ENCODE assay signal across 17 cellular contexts in genomic region chr1:184595609-184596008, GRCh38.
DNase-seq lines count a peak whose midpoint lies in the region; TF ChIP-seq lines count a peak whose summit lies in the region.
"Had no signal": no experiment of that assay in that cellular context is flagged by ENCODE, and none has a peak within 500 bp of the region (broad histone marks: within the 10 kb centered on the region; RNA-seq: fewer than 3 reads in every experiment).

No MANE protein-coding gene starts in this region.

- no peak overlapping the region for H3K4me3 ChIP-seq in astrocyte of the spinal cord (ENCODE audit: low read depth, low read length)
- H3K4me3 ChIP-seq: prostate gland had no signal

- TF ChIP-seq CTCF in astrocyte of the spinal cord (IDR thresholded peaks at IDR 0.05; ENCODE audit: low read depth, low read length) = no peak

- in situ Hi-C loops in astrocyte of the spinal cord (cut with HindIII; ENCODE audit: low sequenced_read_pairs) = no loop called here

- peak; percentile 50 for DNase-seq in AG08396 (ENCODE audit: low spot score)
- peak; percentile 64 for DNase-seq in HT1080 (ENCODE audit: low read depth)
- peak; percentile 29 for DNase-seq in astrocyte of the spinal cord (ENCODE audit: low read depth, low spot score)
- DNase-seq in islet precursor cell = peak; percentile 84
- no peak for DNase-seq in KG1 (lab: John Stamatoyannopoulos, UW)
- DNase-seq in activated CD8-positive, alpha-beta memory T cell treated with anti-CD3 and anti-CD28 coated beads, Interleukin-2, amount 50 U/mL, for 4 hours = no peak
- DNase-seq in NOMO-1 (lab: John Stamatoyannopoulos, UW; ENCODE audit: unreplicated experiment in 2 of 2) = no peak
- DNase-seq in retina = no peak
- DNase-seq: activated CD4-positive, CD25-positive, alpha-beta regulatory T cell treated with anti-CD3 and anti-CD28 coated beads, Interleukin-2, amount 50 U/mL, for 72 hours; C1 segment of cervical spinal cord; DND-41; endodermal cell; H9; NCI-H187 treated with DMSO at 0.1 percent for 48 hours; NCI-H774; stimulated activated naive B cell treated with anti-CD40 and anti-IgM and Interleukin-4, amounts not matched to agents 10 μg/mL and 1 μg/mL and 100 μg/mL, for 72 hours had no signal

Comparison
In these comparisons a context has a peak if more than half of its experiments do, and no peak if none do; other contexts are left out.
1. DNase-seq: peak in AG08396 (single experiment), HT1080 (single experiment), astrocyte of the spinal cord (single experiment) and islet precursor cell (single experiment); none in KG1 (single experiment), activated CD8-positive, alpha-beta memory T cell treated with anti-CD3 and anti-CD28 coated beads, Interleukin-2, amount 50 U/mL, for 4 hours (single experiment), NOMO-1 (0 of 2) and retina (single experiment).